ENCODE assay signal across 2 cellular contexts in the genomic region with DNA sequence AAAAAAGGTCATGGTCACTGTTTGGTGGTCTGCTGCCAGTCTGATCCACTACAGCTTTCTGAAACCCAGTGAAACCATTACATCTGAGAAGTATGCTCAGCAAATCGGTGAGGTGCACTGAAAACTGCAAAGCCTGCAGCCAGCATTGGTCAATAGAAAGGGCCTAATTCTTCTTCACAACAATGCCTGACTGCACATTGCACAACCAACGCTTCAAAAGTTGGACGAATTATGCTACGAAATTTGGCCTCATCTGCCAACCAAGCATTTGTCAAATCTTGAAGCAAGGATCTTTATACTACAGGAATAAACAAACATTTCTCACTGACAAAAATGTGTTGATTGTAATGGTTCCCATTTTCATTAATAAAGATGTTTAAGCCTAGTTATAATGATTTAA.
A peak's percentile ranks its signal among the peaks of the same experiment; 100 is the strongest.
TF ChIP-seq lines count a peak whose summit lies in the region.

No MANE protein-coding gene starts in this region.

TF ChIP-seq in HepG2, 621 proteins besides CTCF, POLR2A, EP300 and RAD21:
- TF ChIP-seq CCAR2 (optimal IDR thresholded peaks at IDR 0.05; ENCODE audit: low read depth, low read length) (no peak), KLF13 (CRISPR knock-in tag; IDR thresholded peaks at IDR 0.05) (no peak), CEBPB (IDR thresholded peaks at IDR 0.05; ENCODE audit: borderline replicate concordance, low read depth, low read length) (0 out of 2 replicates have a peak, but pooled peaks have one; percentile 10), ADNP (CRISPR knock-in tag; IDR thresholded peaks at IDR 0.05) (no peak)
TF ChIP-seq in HepG2: peak in this region for 1.

TF ChIP-seq in H1, 55 proteins besides CTCF, POLR2A, EP300 and RAD21:
- TF ChIP-seq SIX5 (IDR thresholded peaks at IDR 0.05; ENCODE audit: low read depth, low read length) (no peak), CTBP2 (IDR thresholded peaks at IDR 0.05; ENCODE audit: borderline replicate concordance, insufficient read depth, insufficient read length, low read length) (no peak), SUZ12 (IDR thresholded peaks at IDR 0.05; ENCODE audit: low read length) (no peak), ZNF274 (IDR thresholded peaks at IDR 0.05; ENCODE audit: borderline replicate concordance, extremely low read depth, low read length) (no peak), SRF (IDR thresholded peaks at IDR 0.05; ENCODE audit: low read depth, low read length) (no peak), NANOG (IDR thresholded peaks at IDR 0.05; ENCODE audit: insufficient read depth, low read depth, low read length, poor library complexity, severe bottlenecking) (no peak)
